22 cellular contexts compared by ENCODE assay signal in the genomic region with DNA sequence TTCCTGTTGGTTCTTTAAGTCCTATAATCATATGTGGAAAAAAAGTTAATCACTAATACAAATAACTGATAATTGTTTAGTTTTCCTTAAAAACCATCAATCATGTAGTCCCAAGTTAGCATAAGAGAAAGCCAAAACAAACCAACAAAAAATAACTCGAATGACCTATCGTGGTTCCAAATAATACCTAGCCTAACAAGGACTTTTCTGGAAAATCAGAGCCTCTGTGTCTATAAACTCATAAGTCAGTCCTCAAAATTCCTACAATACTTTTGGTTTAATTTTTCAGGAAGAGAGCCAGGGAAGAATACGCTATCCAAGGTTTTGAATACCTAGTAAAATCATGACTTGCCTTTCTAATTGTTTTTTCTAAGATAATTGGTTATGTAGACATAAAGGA.
"Had no signal": no experiment of that assay in that cellular context is flagged by ENCODE, and none has a peak within 500 bp of the region (broad histone marks: within the 10 kb centered on the region; RNA-seq: fewer than 3 reads in every experiment).

No MANE protein-coding gene starts in this region.

- H3K27ac ChIP-seq: esophagus squamous epithelium, lower lobe of right lung, neutrophil, parathyroid adenoma, right lobe of liver, suprapubic skin, transverse colon, upper lobe of right lung, uterus had no signal

- H3K4me3 ChIP-seq: esophagus squamous epithelium, lower lobe of right lung, right lobe of liver, smooth muscle cell, suprapubic skin, transverse colon, upper lobe of right lung, uterus had no signal

- DNase-seq: cortex of kidney; effector memory CD8-positive, alpha-beta T cell; erythroblast; esophagus squamous epithelium; left ventricle myocardium superior; lower lobe of right lung; naive B cell; right lobe of liver; stimulated activated CD4-positive, alpha-beta T cell treated with anti-CD3 and anti-CD28 coated beads, Interleukin-12 subunit alpha, Interleukin-12 subunit beta, amount 100 ng/mL, for 4 hours; stimulated activated CD4-positive, alpha-beta T cell treated with anti-CD3 and anti-CD28 coated beads, Interleukin-1b, Interleukin-23, amount 100 ng/mL, for 48 hours; stimulated activated CD4-positive, alpha-beta T cell treated with anti-CD3 and anti-CD28 coated beads, Interleukin-4, amount 100 ng/mL, for 1 hour; stimulated activated CD8-positive, alpha-beta memory T cell treated with anti-CD3 and anti-CD28 coated beads, Interleukin-4, amount 100 ng/mL, for 48 hours; stimulated activated naive CD4-positive, alpha-beta T cell; stimulated activated naive CD8-positive, alpha-beta T cell treated with anti-CD3 and anti-CD28 coated beads, Interleukin-15, amount 100 ng/mL, for 72 hours; transverse colon; upper lobe of right lung; uterus had no signal

- H3K9me3 ChIP-seq: esophagus squamous epithelium, lower lobe of right lung, neutrophil, right lobe of liver, suprapubic skin, transverse colon, upper lobe of right lung, uterus had no signal

- H3K36me3 ChIP-seq: esophagus squamous epithelium, lower lobe of right lung, neutrophil, right lobe of liver, suprapubic skin, transverse colon, upper lobe of right lung, uterus had no signal

- H2AFZ ChIP-seq: parathyroid adenoma had no signal

- ATAC-seq: effector memory CD8-positive, alpha-beta T cell; left ventricle myocardium superior; lower lobe of right lung; natural killer cell treated with Interleukin-12 subunit alpha and Interleukin-12 subunit beta and Interleukin-15 and Interleukin-18, amount 100 ng/mL, for 72 hours; right lobe of liver; stimulated activated naive CD8-positive, alpha-beta T cell treated with anti-CD3 and anti-CD28 coated beads, Interleukin-15, amount 100 ng/mL, for 72 hours; upper lobe of right lung had no signal

- H3K4me1 ChIP-seq: esophagus squamous epithelium, lower lobe of right lung, parathyroid adenoma, suprapubic skin, transverse colon, upper lobe of right lung, uterus had no signal

- H3K4me2 ChIP-seq: smooth muscle cell had no signal

- H3K79me2 ChIP-seq: parathyroid adenoma had no signal

- H3K27me3 ChIP-seq: esophagus squamous epithelium, neutrophil, right lobe of liver, suprapubic skin, transverse colon, upper lobe of right lung, uterus had no signal
